ENCODE assay signal across 8 cellular contexts in the genomic region with DNA sequence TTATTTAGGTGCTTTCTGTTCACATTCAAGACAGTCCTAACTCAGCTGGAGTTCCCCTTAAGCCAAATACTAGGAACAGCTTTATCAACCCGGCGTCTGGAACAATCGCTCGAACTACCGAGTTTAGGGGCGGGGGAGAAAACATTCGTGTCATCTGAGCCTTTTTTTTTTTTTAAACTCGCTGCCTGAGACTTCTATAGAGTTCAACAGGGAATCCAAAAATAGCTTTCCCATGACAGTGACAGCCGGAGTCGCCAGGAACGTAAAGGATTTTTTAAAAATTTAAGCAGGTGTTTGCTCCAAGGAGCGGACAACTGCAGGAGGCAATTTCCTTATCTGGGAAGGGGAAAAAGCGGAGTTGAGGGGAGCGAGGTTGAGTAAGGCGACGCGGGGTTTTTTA. TPM values are rescaled to one million over a fixed set of nuclear protein-coding genes. Genes with fewer than 3 reads are reported as not detected.
DNase-seq lines count a peak whose midpoint lies in the region; ATAC-seq and TF ChIP-seq lines count a peak whose summit lies in the region.

No MANE protein-coding gene starts in this region.

- H3K36me3 ChIP-seq in CD4-positive, CD25-positive, alpha-beta regulatory T cell (ENCODE audit: control insufficient read depth, insufficient read depth, low read length), result no peaks in the 10 kb centered on the region
- no peaks in the 10 kb centered on the region for H3K36me3 ChIP-seq in hepatocyte (replicated peaks; ENCODE audit: insufficient read depth, low read depth)

- H3K79me2 ChIP-seq in hepatocyte, result peaks cover 50% of the 10 kb centered on the region

- peak overlapping the region; percentile 89 to 94 (median 92) for H3K27ac Mint-ChIP-seq in CD4-positive, CD25-positive, alpha-beta regulatory T cell

- peaks cover 5% of the 10 kb centered on the region for H3K36me3 Mint-ChIP-seq in CD4-positive, CD25-positive, alpha-beta regulatory T cell

- H3K4me3 Mint-ChIP-seq in CD4-positive, CD25-positive, alpha-beta regulatory T cell, result peak overlapping the region; percentile 91 to 99 (median 97)

- H3K27ac ChIP-seq in CD4-positive, CD25-positive, alpha-beta regulatory T cell (ENCODE audit: insufficient read depth, low read length, poor library complexity, severe bottlenecking), result peak overlapping the region; percentile 73
- peak overlapping the region; percentile 86 for H3K27ac ChIP-seq in angular gyrus (ENCODE audit: low read depth, low read length)
- H3K27ac ChIP-seq in hepatocyte, result peak overlapping the region; percentile 99

- H3K4me2 ChIP-seq in hepatocyte, result peak overlapping the region; percentile 90

- peak in 1 of 2 donors; percentile 3 for ATAC-seq in CD4-positive, CD25-positive, alpha-beta regulatory T cell (ENCODE audit: low read depth in 2 of 2)
- ATAC-seq in GM19455 (IDR thresholded peaks at IDR 0.05; ENCODE audit: unreplicated experiment) (peak; percentile 15), GM18520 (IDR thresholded peaks at IDR 0.05; ENCODE audit: unreplicated experiment) (no peak)

- WGBS in hepatocyte (ENCODE audit: low lambda C conversion rate, missing lambda C conversion rate), result 2% methylated on average over 16 of the region's 17 CpGs

- DNase-seq in CD4-positive, CD25-positive, alpha-beta regulatory T cell, result peak in 2 of 3 donors; percentile 23 to 30
- peak; percentile 52 for DNase-seq in NCI-H69 (lab: John Stamatoyannopoulos, UW)
- DNase-seq in hepatocyte (ENCODE audit: low spot score), result peak; percentile 54
- no peak for DNase-seq in skeletal muscle cell (ENCODE audit: low read depth)
- DNase-seq in LoVo (ENCODE audit: low spot score), result no peak

- TF ChIP-seq CTCF in hepatocyte (IDR thresholded peaks at IDR 0.05; ENCODE audit: poor library complexity), result no peak

- H3K27me3 Mint-ChIP-seq in CD4-positive, CD25-positive, alpha-beta regulatory T cell, result peaks cover 4% of the 10 kb centered on the region

- H3K4me1 ChIP-seq in CD4-positive, CD25-positive, alpha-beta regulatory T cell (ENCODE audit: control insufficient read depth, insufficient read depth, low read length, poor library complexity, severe bottlenecking), result peaks cover 25% of the 10 kb centered on the region
- H3K4me1 ChIP-seq in hepatocyte (ENCODE audit: insufficient read depth), result peaks cover 11% of the 10 kb centered on the region

- H2AFZ ChIP-seq in hepatocyte, result peak overlapping the region; percentile 87

- peak overlapping the region; percentile 89 for H3K4me3 ChIP-seq in CD4-positive, CD25-positive, alpha-beta regulatory T cell (ENCODE audit: low read depth, low read length)
- H3K4me3 ChIP-seq in hepatocyte, result peak overlapping the region; percentile 97
- H3K4me3 ChIP-seq in skeletal muscle cell (ENCODE audit: low read depth, low read length), result peak overlapping the region; percentile 96

- H4K20me1 ChIP-seq in hepatocyte (ENCODE audit: insufficient read depth, poor library complexity, severe bottlenecking), result peaks cover 24% of the 10 kb centered on the region

- no peaks in the 10 kb centered on the region for H3K9me2 ChIP-seq in hepatocyte (replicated peaks; ENCODE audit: insufficient read depth)

- peaks cover 2% of the 10 kb centered on the region for H3K27me3 ChIP-seq in CD4-positive, CD25-positive, alpha-beta regulatory T cell (ENCODE audit: control insufficient read depth, insufficient read depth, low read length)
- no peaks in the 10 kb centered on the region for H3K27me3 ChIP-seq in hepatocyte

- H3K9me3 ChIP-seq in CD4-positive, CD25-positive, alpha-beta regulatory T cell (ENCODE audit: control insufficient read depth in 2 of 2, low read length in 2 of 2), result no peaks in the 10 kb centered on the region
- no peaks in the 10 kb centered on the region for H3K9me3 ChIP-seq in hepatocyte (ENCODE audit: low read depth)

- peaks cover 0 to 4% (median 0%) of the 10 kb centered on the region in 7 donors for H3K9me3 Mint-ChIP-seq in CD4-positive, CD25-positive, alpha-beta regulatory T cell

- H3K4me1 Mint-ChIP-seq in CD4-positive, CD25-positive, alpha-beta regulatory T cell, result peaks cover 31 to 48% (median 36%) of the 10 kb centered on the region in 4 donors

RNA-seq across cellular contexts. Expression of gene TRAF6, which starts 0.8 kb away (rescaled TPM):
- 29.7 TPM for total RNA-seq in CD4-positive, CD25-positive, alpha-beta regulatory T cell
- 10 to 100 TPM in 2 of 4 donors, 1 to 10 TPM in 2; 6.3 to 11.3 (median 9.8) TPM for polyA plus RNA-seq in CD4-positive, CD25-positive, alpha-beta regulatory T cell
- 12.7 and 13.4 TPM in 2 replicates for total RNA-seq in hepatocyte
- 9.5 TPM in 2 replicates for polyA plus RNA-seq in hepatocyte

RNA-seq across cellular contexts. Expression of gene RAG1, which starts 58.5 kb away (rescaled TPM):
- total RNA-seq in CD4-positive, CD25-positive, alpha-beta regulatory T cell, result 0.05 TPM
- polyA plus RNA-seq in CD4-positive, CD25-positive, alpha-beta regulatory T cell, result 1 to 10 TPM in 1 of 4 donors, under 1 TPM in 1, not detected in 2; 0.16 to 2.3 TPM
- 1.2 and 1.5 TPM in 2 replicates for total RNA-seq in hepatocyte
- polyA plus RNA-seq in hepatocyte, result 1.0 and 1.1 TPM in 2 replicates

Comparison
In these comparisons a context has a peak if more than half of its experiments do, and no peak if none do; other contexts are left out.
1. DNase-seq: peak in CD4-positive, CD25-positive, alpha-beta regulatory T cell (2 of 3), NCI-H69 (single experiment) and hepatocyte (single experiment); none in skeletal muscle cell (single experiment) and LoVo (single experiment).
2. Peak in every context shown above with its lines, with median percentiles within 50 percentile points of each other: H3K27ac ChIP-seq and H3K4me3 ChIP-seq.